Comparison of ENCODE assay signal across 9 cellular contexts in the genomic region with DNA sequence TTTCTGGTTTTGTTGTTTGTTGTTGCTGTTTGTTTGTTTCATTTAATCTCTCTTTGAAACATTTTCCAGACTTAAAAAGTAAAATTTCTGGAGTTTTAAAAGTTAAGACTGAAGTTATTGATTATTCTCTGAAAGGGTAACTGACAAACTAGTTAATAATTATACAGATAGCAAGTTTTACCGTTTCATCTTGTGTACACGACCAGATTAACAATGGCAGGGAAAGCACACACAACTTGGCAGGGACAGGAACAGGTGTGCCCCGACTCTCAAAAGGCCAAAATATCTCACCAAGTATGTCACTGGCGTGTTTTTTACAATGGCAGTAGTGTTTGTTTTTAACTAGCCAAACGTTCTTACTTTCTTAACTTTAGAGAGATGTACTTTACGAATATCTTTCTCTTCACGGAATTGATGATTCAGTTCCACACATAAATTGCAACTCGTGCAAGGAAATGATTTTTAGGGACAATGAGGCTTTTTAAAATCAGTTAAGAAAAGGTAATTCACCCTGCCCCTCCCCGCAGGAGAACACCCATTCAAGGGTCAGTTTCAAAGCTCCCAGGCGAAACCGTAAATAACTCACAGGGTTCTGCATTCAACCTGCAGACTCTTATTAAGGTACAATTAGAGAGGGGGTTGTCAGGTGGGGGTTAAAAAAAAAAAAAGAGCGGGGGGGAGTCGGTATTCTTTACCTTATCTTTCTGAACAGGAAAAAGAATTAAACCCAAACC. TPM values are rescaled to one million over a fixed set of nuclear protein-coding genes. Genes with fewer than 3 reads are reported as not detected.
DNase-seq lines count a peak whose midpoint lies in the region; ATAC-seq, FAIRE-seq and TF ChIP-seq lines count a peak whose summit lies in the region.
"Had no signal": no experiment of that assay in that cellular context is flagged by ENCODE, and none has a peak within 500 bp of the region (broad histone marks: within the 10 kb centered on the region; RNA-seq: fewer than 3 reads in every experiment).

No MANE protein-coding gene starts in this region.

- WGBS in A549 (ENCODE audit: missing lambda C conversion rate), result 11% methylated on average over 13 of the region's 13 CpGs

- POLR2A ChIA-PET in A549 (lab: Yijun Ruan, JAX), result interaction anchor here (0.6 kb wide), 2 partner anchors 18 to 1914 kb away, joined by 3 to 9 read pairs; no protein-coding TSS in a partner anchor

- TF ChIP-seq CTCF in A549 (IDR thresholded peaks at IDR 0.05), result no peak

- no peak for FAIRE-seq in A549 (lab: Jason Lieb, UNC)

- TF ChIP-seq POLR2A in A549 (IDR thresholded peaks at IDR 0.05; ENCODE audit: low read length), result no peak

- no peaks in the 10 kb centered on the region for H3K9me3 ChIP-seq in A549
- H3K9me3 ChIP-seq in muscle layer of colon (ENCODE audit: low read length), result no peaks in the 10 kb centered on the region

- H3K27me3 ChIP-seq in muscle layer of colon (ENCODE audit: control insufficient read depth in 1 of 2, insufficient read depth in 2 of 2, low read length in 2 of 2), result no peaks in the 10 kb centered on the region

- H3K4me1 ChIP-seq in A549, result peaks cover 54% of the 10 kb centered on the region
- H3K4me1 ChIP-seq in muscle layer of colon (ENCODE audit: insufficient read depth, low read length), result peaks cover 62% of the 10 kb centered on the region

- DNase-seq in A549 (ENCODE audit: low read depth in 1 of 2, low spot score in 1 of 2), result no peak
- DNase-seq in HuH-7 (ENCODE audit: low spot score), result peak; percentile 67
- peak; percentile 35 for DNase-seq in dermis blood vessel endothelial cell
- DNase-seq: stimulated activated naive CD4-positive, alpha-beta T cell treated with Interleukin-2 at 50 U/mL for 16 hours had no signal

- H3K9ac ChIP-seq in muscle layer of colon (ENCODE audit: low read length), result peak overlapping the region; percentile 54

- CTCF ChIA-PET in A549 (lab: Yijun Ruan, JAX), result interaction anchor here (0.6 kb wide), 1 partner anchor 473 kb away, joined by 3 read pairs; no protein-coding TSS in a partner anchor

- H3K27ac ChIP-seq in A549, result peak overlapping the region; percentile 94 to 99; a peak in 5 of 6 replicates
- H3K27ac ChIP-seq in muscle layer of colon (ENCODE audit: low read depth, low read length), result peak overlapping the region; percentile 63

- H3K4me2 ChIP-seq in A549, result peak overlapping the region; percentile 87

- H3K4me3 ChIP-seq in A549 (peak overlapping the region; percentile 92), muscle layer of colon (ENCODE audit: low read depth in 1 of 2, low read length in 2 of 2) (peak overlapping the region; percentile 14 to 46)

- ATAC-seq in A549, result no peak
- ATAC-seq in HG03378 (IDR thresholded peaks at IDR 0.05; ENCODE audit: unreplicated experiment), result no peak
- ATAC-seq in HG02884 (IDR thresholded peaks at IDR 0.05; ENCODE audit: unreplicated experiment), result no peak
- ATAC-seq in GM21381 (IDR thresholded peaks at IDR 0.05; ENCODE audit: unreplicated experiment), result no peak
- ATAC-seq in HG03442 (IDR thresholded peaks at IDR 0.05; ENCODE audit: unreplicated experiment), result no peak

- TF ChIP-seq RAD21 in A549 (conservative IDR thresholded peaks at IDR 0.05 in 1 of 2, IDR thresholded peaks at IDR 0.05 in 1 of 2), result no peak

- TF ChIP-seq EP300 in A549 (IDR thresholded peaks at IDR 0.05), result no peak

- no peaks in the 10 kb centered on the region for H3K36me3 ChIP-seq in muscle layer of colon (ENCODE audit: insufficient read depth, low read length)

TF ChIP-seq in A549, 52 proteins besides CTCF, POLR2A, EP300 and RAD21:
- TF ChIP-seq, protein P1, sequence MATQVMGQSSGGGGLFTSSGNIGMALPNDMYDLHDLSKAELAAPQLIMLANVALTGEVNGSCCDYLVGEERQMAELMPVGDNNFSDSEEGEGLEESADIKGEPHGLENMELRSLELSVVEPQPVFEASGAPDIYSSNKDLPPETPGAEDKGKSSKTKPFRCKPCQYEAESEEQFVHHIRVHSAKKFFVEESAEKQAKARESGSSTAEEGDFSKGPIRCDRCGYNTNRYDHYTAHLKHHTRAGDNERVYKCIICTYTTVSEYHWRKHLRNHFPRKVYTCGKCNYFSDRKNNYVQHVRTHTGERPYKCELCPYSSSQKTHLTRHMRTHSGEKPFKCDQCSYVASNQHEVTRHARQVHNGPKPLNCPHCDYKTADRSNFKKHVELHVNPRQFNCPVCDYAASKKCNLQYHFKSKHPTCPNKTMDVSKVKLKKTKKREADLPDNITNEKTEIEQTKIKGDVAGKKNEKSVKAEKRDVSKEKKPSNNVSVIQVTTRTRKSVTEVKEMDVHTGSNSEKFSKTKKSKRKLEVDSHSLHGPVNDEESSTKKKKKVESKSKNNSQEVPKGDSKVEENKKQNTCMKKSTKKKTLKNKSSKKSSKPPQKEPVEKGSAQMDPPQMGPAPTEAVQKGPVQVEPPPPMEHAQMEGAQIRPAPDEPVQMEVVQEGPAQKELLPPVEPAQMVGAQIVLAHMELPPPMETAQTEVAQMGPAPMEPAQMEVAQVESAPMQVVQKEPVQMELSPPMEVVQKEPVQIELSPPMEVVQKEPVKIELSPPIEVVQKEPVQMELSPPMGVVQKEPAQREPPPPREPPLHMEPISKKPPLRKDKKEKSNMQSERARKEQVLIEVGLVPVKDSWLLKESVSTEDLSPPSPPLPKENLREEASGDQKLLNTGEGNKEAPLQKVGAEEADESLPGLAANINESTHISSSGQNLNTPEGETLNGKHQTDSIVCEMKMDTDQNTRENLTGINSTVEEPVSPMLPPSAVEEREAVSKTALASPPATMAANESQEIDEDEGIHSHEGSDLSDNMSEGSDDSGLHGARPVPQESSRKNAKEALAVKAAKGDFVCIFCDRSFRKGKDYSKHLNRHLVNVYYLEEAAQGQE (IDR thresholded peaks at IDR 0.05), result no peak
- TF ChIP-seq HOXA7 (CRISPR knock-in tag; IDR thresholded peaks at IDR 0.05) (no peak), HOXB5 (CRISPR knock-in tag; IDR thresholded peaks at IDR 0.05) (no peak), NFE2L2 (conservative IDR thresholded peaks at IDR 0.05; ENCODE audit: low read length) (no peak), NR3C1 (IDR thresholded peaks at IDR 0.05) (no peak), RNF2 (IDR thresholded peaks at IDR 0.05; ENCODE audit: borderline replicate concordance, low read depth) (no peak), RCOR1 (IDR thresholded peaks at IDR 0.05; ENCODE audit: low read depth, low read length) (no peak), KDM5A (IDR thresholded peaks at IDR 0.05) (no peak), MAZ (IDR thresholded peaks at IDR 0.05; ENCODE audit: borderline replicate concordance, low read depth, low read length) (no peak), FOSL2 (IDR thresholded peaks at IDR 0.05) (no peak), FOSL2 (CRISPR knock-in tag; IDR thresholded peaks at IDR 0.05) (no peak), FOSB (CRISPR knock-in tag; IDR thresholded peaks at IDR 0.05) (no peak), ZFP36 (IDR thresholded peaks at IDR 0.05; ENCODE audit: borderline replicate concordance, partially characterized antibody) (no peak), CHD2 (IDR thresholded peaks at IDR 0.05; ENCODE audit: low read length, partially characterized antibody) (no peak)
- TF ChIP-seq, protein P2, sequence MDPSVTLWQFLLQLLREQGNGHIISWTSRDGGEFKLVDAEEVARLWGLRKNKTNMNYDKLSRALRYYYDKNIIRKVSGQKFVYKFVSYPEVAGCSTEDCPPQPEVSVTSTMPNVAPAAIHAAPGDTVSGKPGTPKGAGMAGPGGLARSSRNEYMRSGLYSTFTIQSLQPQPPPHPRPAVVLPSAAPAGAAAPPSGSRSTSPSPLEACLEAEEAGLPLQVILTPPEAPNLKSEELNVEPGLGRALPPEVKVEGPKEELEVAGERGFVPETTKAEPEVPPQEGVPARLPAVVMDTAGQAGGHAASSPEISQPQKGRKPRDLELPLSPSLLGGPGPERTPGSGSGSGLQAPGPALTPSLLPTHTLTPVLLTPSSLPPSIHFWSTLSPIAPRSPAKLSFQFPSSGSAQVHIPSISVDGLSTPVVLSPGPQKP (IDR thresholded peaks at IDR 0.05; ENCODE audit: low read depth, low read length), result no peak

RNA-seq across cellular contexts. Expression of a gene that starts 3.5 kb away (rescaled TPM):
- polyA plus RNA-seq in A549 (2011; rRNA removed) (77.2 and 78.9 TPM in 2 replicates), A549 (2017; fragmentation: RNase III; extraction: RNeasy Plus Mini Kit Qiagen cat#74134 plus additional on column Dnase treatment) (74.9 to 82.4 TPM (median 77.0 TPM) in 3 replicates)
- 117 and 122 TPM in 2 replicates for polyA plus RNA-seq in A549 (2012; cell fraction: cytosol; rRNA removed)
- polyA plus RNA-seq in A549 (2012; cell fraction: nucleus; rRNA removed), result 161 and 190 TPM in 2 replicates
- polyA minus RNA-seq in A549 (2011; rRNA and poly(A)+ RNA removed), result 146 and 154 TPM in 2 replicates
- 112 and 148 TPM in 2 replicates for total RNA-seq in dermis blood vessel endothelial cell

Comparison
In these comparisons a context has a peak if more than half of its experiments do, and no peak if none do; other contexts are left out.
1. DNase-seq: peak in HuH-7 (single experiment) and dermis blood vessel endothelial cell (single experiment); none in A549 (0 of 2).